Comparison of ENCODE assay signal across 1 cellular context in genomic region chr1:210236840-210237409, GRCh38.
TF ChIP-seq lines count a peak whose summit lies in the region.

No MANE protein-coding gene starts in this region.

TF ChIP-seq in HepG2, 621 proteins besides CTCF, POLR2A, EP300 and RAD21 (continued from another document):
- TF ChIP-seq, protein P1, sequence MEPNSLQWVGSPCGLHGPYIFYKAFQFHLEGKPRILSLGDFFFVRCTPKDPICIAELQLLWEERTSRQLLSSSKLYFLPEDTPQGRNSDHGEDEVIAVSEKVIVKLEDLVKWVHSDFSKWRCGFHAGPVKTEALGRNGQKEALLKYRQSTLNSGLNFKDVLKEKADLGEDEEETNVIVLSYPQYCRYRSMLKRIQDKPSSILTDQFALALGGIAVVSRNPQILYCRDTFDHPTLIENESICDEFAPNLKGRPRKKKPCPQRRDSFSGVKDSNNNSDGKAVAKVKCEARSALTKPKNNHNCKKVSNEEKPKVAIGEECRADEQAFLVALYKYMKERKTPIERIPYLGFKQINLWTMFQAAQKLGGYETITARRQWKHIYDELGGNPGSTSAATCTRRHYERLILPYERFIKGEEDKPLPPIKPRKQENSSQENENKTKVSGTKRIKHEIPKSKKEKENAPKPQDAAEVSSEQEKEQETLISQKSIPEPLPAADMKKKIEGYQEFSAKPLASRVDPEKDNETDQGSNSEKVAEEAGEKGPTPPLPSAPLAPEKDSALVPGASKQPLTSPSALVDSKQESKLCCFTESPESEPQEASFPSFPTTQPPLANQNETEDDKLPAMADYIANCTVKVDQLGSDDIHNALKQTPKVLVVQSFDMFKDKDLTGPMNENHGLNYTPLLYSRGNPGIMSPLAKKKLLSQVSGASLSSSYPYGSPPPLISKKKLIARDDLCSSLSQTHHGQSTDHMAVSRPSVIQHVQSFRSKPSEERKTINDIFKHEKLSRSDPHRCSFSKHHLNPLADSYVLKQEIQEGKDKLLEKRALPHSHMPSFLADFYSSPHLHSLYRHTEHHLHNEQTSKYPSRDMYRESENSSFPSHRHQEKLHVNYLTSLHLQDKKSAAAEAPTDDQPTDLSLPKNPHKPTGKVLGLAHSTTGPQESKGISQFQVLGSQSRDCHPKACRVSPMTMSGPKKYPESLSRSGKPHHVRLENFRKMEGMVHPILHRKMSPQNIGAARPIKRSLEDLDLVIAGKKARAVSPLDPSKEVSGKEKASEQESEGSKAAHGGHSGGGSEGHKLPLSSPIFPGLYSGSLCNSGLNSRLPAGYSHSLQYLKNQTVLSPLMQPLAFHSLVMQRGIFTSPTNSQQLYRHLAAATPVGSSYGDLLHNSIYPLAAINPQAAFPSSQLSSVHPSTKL (CRISPR knock-in tag; IDR thresholded peaks at IDR 0.05), result no peak
- TF ChIP-seq, protein P2, sequence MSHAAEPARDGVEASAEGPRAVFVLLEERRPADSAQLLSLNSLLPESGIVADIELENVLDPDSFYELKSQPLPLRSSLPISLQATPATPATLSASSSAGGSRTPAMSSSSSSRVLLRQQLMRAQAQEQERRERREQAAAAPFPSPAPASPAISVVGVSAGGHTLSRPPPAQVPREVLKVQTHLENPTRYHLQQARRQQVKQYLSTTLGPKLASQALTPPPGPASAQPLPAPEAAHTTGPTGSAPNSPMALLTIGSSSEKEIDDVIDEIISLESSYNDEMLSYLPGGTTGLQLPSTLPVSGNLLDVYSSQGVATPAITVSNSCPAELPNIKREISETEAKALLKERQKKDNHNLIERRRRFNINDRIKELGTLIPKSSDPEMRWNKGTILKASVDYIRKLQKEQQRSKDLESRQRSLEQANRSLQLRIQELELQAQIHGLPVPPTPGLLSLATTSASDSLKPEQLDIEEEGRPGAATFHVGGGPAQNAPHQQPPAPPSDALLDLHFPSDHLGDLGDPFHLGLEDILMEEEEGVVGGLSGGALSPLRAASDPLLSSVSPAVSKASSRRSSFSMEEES (CRISPR knock-in tag; IDR thresholded peaks at IDR 0.05), result no peak
- TF ChIP-seq KDM5A (IDR thresholded peaks at IDR 0.05; ENCODE audit: borderline replicate concordance, low read length) (no peak), ZNF747 (CRISPR knock-in tag; IDR thresholded peaks at IDR 0.05; ENCODE audit: borderline replicate concordance) (no peak), HDAC1 (CRISPR knock-in tag; IDR thresholded peaks at IDR 0.05) (no peak), ONECUT2 (CRISPR knock-in tag; IDR thresholded peaks at IDR 0.05) (no peak), POGZ (CRISPR knock-in tag; IDR thresholded peaks at IDR 0.05) (no peak)
- TF ChIP-seq, protein P3, sequence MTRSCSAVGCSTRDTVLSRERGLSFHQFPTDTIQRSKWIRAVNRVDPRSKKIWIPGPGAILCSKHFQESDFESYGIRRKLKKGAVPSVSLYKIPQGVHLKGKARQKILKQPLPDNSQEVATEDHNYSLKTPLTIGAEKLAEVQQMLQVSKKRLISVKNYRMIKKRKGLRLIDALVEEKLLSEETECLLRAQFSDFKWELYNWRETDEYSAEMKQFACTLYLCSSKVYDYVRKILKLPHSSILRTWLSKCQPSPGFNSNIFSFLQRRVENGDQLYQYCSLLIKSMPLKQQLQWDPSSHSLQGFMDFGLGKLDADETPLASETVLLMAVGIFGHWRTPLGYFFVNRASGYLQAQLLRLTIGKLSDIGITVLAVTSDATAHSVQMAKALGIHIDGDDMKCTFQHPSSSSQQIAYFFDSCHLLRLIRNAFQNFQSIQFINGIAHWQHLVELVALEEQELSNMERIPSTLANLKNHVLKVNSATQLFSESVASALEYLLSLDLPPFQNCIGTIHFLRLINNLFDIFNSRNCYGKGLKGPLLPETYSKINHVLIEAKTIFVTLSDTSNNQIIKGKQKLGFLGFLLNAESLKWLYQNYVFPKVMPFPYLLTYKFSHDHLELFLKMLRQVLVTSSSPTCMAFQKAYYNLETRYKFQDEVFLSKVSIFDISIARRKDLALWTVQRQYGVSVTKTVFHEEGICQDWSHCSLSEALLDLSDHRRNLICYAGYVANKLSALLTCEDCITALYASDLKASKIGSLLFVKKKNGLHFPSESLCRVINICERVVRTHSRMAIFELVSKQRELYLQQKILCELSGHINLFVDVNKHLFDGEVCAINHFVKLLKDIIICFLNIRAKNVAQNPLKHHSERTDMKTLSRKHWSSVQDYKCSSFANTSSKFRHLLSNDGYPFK (CRISPR knock-in tag; IDR thresholded peaks at IDR 0.05; ENCODE audit: borderline replicate concordance), result no peak
